8 cellular contexts compared by ENCODE assay signal in the genomic region with DNA sequence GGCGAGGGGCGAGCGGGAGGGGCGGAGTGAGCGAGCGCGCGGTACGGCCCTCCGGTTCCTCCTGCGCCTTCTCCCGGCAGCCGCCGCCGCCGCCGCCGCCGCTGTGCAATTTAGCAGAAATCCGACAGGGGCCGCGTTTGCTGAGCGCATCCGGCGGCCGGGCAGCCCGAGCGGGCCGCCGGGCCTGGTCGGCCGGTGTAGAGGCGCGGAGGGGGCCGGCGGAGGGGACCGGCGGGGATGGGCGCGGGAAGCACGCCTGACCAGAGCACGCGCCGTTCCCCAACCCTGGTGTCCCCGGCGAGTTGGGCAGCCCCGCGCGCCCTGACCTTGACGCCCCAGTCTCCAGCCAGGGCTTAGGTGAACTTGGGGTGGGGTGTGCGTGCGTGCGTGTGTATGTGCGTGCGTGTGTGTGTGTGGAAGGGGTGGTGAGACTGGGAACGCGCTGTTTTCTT.
A peak's percentile ranks its signal among the peaks of the same experiment; 100 is the strongest.
DNase-seq lines count a peak whose midpoint lies in the region; ATAC-seq and TF ChIP-seq lines count a peak whose summit lies in the region.

No MANE protein-coding gene starts in this region.

- peak overlapping the region; percentile 46 to 68 (median 55); a peak in 19 of 20 replicates for H3K4me3 ChIP-seq in BLaER1 treated with 17β-estradiol and CSF1 and Interleukin-3, amounts not matched to agents 10 nM and 100 nM
- peak overlapping the region in 2 of 3 donors; percentile 54 to 70 for H3K4me3 ChIP-seq in liver (ENCODE audit: low read depth in 1 of 3, low read length in 3 of 3)

- peaks cover 59 to 74% of the 10 kb centered on the region in 2 donors for H3K27me3 Mint-ChIP-seq in T-cell

- H3K27ac ChIP-seq in BLaER1 treated with 17β-estradiol and CSF1 and Interleukin-3, amounts not matched to agents 10 nM and 100 nM: no peak overlapping the region
- H3K27ac ChIP-seq in liver (ENCODE audit: low read depth in 1 of 2, low read length in 2 of 2): no peak overlapping the region

- peaks cover 77 to 90% (median 84%) of the 10 kb centered on the region in 11 experiments for H3K27me3 ChIP-seq in BLaER1 treated with 17β-estradiol and CSF1 and Interleukin-3, amounts not matched to agents 10 nM and 100 nM
- peaks cover 0 to 10% (median 5%) of the 10 kb centered on the region in 4 donors for H3K27me3 ChIP-seq in liver (ENCODE audit: control insufficient read depth in 4 of 4, insufficient read depth in 4 of 4, low read length in 3 of 4)

- ATAC-seq in GM19023 (IDR thresholded peaks at IDR 0.05; ENCODE audit: unreplicated experiment) (peak; percentile 84), T-cell (replicated peaks in 1 of 4) (peak; percentile 16 to 40 (median 31)), HG03097 (IDR thresholded peaks at IDR 0.05; ENCODE audit: low FRiP score, unreplicated experiment) (no peak)

- no peaks in the 10 kb centered on the region for H3K36me3 Mint-ChIP-seq in T-cell

- H4K20me1 ChIP-seq in BLaER1 treated with 17β-estradiol and CSF1 and Interleukin-3, amounts not matched to agents 10 nM and 100 nM: peaks cover 0 to 8% (median 0%) of the 10 kb centered on the region in 11 experiments; a peak in 6 of 22 replicates

- peak overlapping the region in 6 of 11 experiments; percentile 11 to 53 (median 36); a peak in 6 of 22 replicates for H3K9ac ChIP-seq in BLaER1 treated with 17β-estradiol and CSF1 and Interleukin-3, amounts not matched to agents 10 nM and 100 nM
- H3K9ac ChIP-seq in liver (ENCODE audit: low read depth in 1 of 2, low read length in 2 of 2): no peak overlapping the region

- CTCF ChIA-PET in T-cell (lab: Charles Lee): no interaction called here

- H3K9me3 Mint-ChIP-seq in T-cell: no peaks in the 10 kb centered on the region

- peak; percentile 16 to 37 for TF ChIP-seq RAD21 in liver (IDR thresholded peaks at IDR 0.05)

- no peaks in the 10 kb centered on the region for H3K36me3 ChIP-seq in BLaER1 treated with 17β-estradiol and CSF1 and Interleukin-3, amounts not matched to agents 10 nM and 100 nM
- H3K36me3 ChIP-seq in liver (ENCODE audit: control insufficient read depth in 4 of 4, insufficient read depth in 3 of 4, low read depth in 1 of 4, low read length in 3 of 4): no peaks in the 10 kb centered on the region

- peaks cover 0 to 29% (median 15%) of the 10 kb centered on the region in 11 experiments; a peak in 17 of 22 replicates for H3K9me3 ChIP-seq in BLaER1 treated with 17β-estradiol and CSF1 and Interleukin-3, amounts not matched to agents 10 nM and 100 nM (replicated peaks in 1 of 11)
- H3K9me3 ChIP-seq in liver (ENCODE audit: control insufficient read depth in 4 of 4, low read length in 3 of 4): no peaks in the 10 kb centered on the region

- H3K4me1 ChIP-seq in BLaER1 treated with 17β-estradiol and CSF1 and Interleukin-3, amounts not matched to agents 10 nM and 100 nM: no peaks in the 10 kb centered on the region; a peak in 1 of 20 replicates
- H3K4me1 ChIP-seq in liver (ENCODE audit: control insufficient read depth in 4 of 4, insufficient read depth in 4 of 4, low read length in 3 of 4): peaks cover 13 to 32% (median 25%) of the 10 kb centered on the region in 4 donors

- peak overlapping the region; percentile 55 to 84 (median 66) for H3K4me2 ChIP-seq in BLaER1 treated with 17β-estradiol and CSF1 and Interleukin-3, amounts not matched to agents 10 nM and 100 nM

- WGBS in liver: under 1% methylated on average over 57 of the region's 57 CpGs

- DNase-seq in HK-2 (ENCODE audit: unreplicated experiment) (peak; percentile 58), T-cell (peak in 9 of 34 experiments; percentile 2 to 21 (median 12)), dedifferentiated amniotic fluid mesenchymal stem cell (ENCODE audit: extremely low spot score) (peak; percentile 33)
- peak; percentile 16 for DNase-seq in stimulated activated CD8-positive, alpha-beta memory T cell treated with anti-CD3 and anti-CD28 coated beads, Interleukin-15, amount 100 ng/mL, for 24 hours (ENCODE audit: low read depth)

- peak overlapping the region; percentile 21 to 86 (median 37) for H3K4me3 Mint-ChIP-seq in T-cell

- no peak overlapping the region for H3K27ac Mint-ChIP-seq in T-cell

- peak; percentile 48 for TF ChIP-seq CTCF in liver (IDR thresholded peaks at IDR 0.05; ENCODE audit: low read depth, low read length, missing input control)

- POLR2A ChIA-PET in T-cell (lab: Charles Lee): no interaction called here

- peaks cover 20 to 40% (median 33%) of the 10 kb centered on the region in 3 donors for H3K4me1 Mint-ChIP-seq in T-cell

TF ChIP-seq in liver, 16 proteins besides CTCF, POLR2A, EP300 and RAD21:
- TF ChIP-seq NR2F2 (IDR thresholded peaks at IDR 0.05) (no peak), GABPA (IDR thresholded peaks at IDR 0.05 in 1 of 2, conservative IDR thresholded peaks at IDR 0.05 in 1 of 2) (no peak), TAF1 (conservative IDR thresholded peaks at IDR 0.05) (no peak), YY1 (IDR thresholded peaks at IDR 0.05) (no peak)
- TF ChIP-seq, protein P1, sequence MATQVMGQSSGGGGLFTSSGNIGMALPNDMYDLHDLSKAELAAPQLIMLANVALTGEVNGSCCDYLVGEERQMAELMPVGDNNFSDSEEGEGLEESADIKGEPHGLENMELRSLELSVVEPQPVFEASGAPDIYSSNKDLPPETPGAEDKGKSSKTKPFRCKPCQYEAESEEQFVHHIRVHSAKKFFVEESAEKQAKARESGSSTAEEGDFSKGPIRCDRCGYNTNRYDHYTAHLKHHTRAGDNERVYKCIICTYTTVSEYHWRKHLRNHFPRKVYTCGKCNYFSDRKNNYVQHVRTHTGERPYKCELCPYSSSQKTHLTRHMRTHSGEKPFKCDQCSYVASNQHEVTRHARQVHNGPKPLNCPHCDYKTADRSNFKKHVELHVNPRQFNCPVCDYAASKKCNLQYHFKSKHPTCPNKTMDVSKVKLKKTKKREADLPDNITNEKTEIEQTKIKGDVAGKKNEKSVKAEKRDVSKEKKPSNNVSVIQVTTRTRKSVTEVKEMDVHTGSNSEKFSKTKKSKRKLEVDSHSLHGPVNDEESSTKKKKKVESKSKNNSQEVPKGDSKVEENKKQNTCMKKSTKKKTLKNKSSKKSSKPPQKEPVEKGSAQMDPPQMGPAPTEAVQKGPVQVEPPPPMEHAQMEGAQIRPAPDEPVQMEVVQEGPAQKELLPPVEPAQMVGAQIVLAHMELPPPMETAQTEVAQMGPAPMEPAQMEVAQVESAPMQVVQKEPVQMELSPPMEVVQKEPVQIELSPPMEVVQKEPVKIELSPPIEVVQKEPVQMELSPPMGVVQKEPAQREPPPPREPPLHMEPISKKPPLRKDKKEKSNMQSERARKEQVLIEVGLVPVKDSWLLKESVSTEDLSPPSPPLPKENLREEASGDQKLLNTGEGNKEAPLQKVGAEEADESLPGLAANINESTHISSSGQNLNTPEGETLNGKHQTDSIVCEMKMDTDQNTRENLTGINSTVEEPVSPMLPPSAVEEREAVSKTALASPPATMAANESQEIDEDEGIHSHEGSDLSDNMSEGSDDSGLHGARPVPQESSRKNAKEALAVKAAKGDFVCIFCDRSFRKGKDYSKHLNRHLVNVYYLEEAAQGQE (IDR thresholded peaks at IDR 0.05): no peak
TF ChIP-seq in liver: peak in this region for 0.

Comparison
In these comparisons a context has a peak if more than half of its experiments do, and no peak if none do; other contexts are left out.
1. H3K9ac ChIP-seq: peak in BLaER1 treated with 17β-estradiol and CSF1 and Interleukin-3, amounts not matched to agents 10 nM and 100 nM (6 of 11); none in liver (0 of 2).